Comparison of ENCODE assay signal across 19 cellular contexts in the genomic region with DNA sequence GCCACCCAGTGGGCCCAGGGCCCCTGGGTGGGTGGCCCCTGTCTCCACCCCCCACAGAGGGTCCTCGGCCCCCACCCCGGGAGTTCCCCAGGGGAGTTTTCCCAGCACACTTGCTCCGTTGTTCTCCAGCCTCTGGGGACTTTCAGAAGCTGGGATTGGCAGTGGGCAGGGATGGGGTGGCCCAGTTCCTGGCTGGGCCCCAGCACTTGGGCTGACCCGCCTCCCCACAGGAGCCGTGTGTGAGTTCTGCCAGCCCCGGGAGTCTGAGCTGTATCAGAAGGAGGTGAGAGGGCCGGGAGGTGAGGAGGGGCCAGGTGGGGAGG. TPM values are rescaled to one million over a fixed set of nuclear protein-coding genes. Genes with fewer than 3 reads are reported as not detected.
A peak's percentile ranks its signal among the peaks of the same experiment; 100 is the strongest.
DNase-seq lines count a peak whose midpoint lies in the region; ATAC-seq, FAIRE-seq and TF ChIP-seq lines count a peak whose summit lies in the region.
"Had no signal": no experiment of that assay in that cellular context is flagged by ENCODE, and none has a peak within 500 bp of the region (broad histone marks: within the 10 kb centered on the region; RNA-seq: fewer than 3 reads in every experiment).

No MANE protein-coding gene starts in this region.

- H3K9me3 Mint-ChIP-seq in activated T-cell treated with anti-CD3 and anti-CD28 coated beads, Interleukin-2, amount 50 U/mL, for 72 hours, result peaks cover 0 to 3% of the 10 kb centered on the region in 2 donors
- H3K9me3 Mint-ChIP-seq: CD4-positive, alpha-beta T cell had no signal

- H3K27me3 ChIP-seq in HCT116 (ENCODE audit: insufficient read depth, low read length) (no peaks in the 10 kb centered on the region), body of pancreas (no peaks in the 10 kb centered on the region), pancreas (no peaks in the 10 kb centered on the region)

- TF ChIP-seq CTCF in HCT116 (IDR thresholded peaks at IDR 0.05 in 2 of 3, conservative IDR thresholded peaks at IDR 0.05 in 1 of 3; ENCODE audit: borderline replicate concordance in 1 of 3, insufficient read depth in 1 of 3, low read depth in 2 of 3, low read length in 2 of 3) (no peak), OCI-LY7 (conservative IDR thresholded peaks at IDR 0.05; ENCODE audit: low read length) (no peak), body of pancreas (IDR thresholded peaks at IDR 0.05) (no peak), pancreas (IDR thresholded peaks at IDR 0.05) (no peak)

- no peak overlapping the region for H3K27ac ChIP-seq in HCT116 (ENCODE audit: low read depth, low read length)
- H3K27ac ChIP-seq in OCI-LY7 (ENCODE audit: low read depth, low read length, poor library complexity, severe bottlenecking), result peak overlapping the region; percentile 98
- peak overlapping the region in 1 of 4 donors; percentile 50 for H3K27ac ChIP-seq in body of pancreas
- peak overlapping the region in 1 of 4 donors; percentile 3 for H3K27ac ChIP-seq in pancreas

- CTCF ChIA-PET in HCT116 (lab: Charles Lee) (no interaction called here), OCI-LY7 (lab: Charles Lee; ENCODE audit: unreplicated experiment) (no interaction called here)

- ATAC-seq in HCT116 (peak; percentile 6; the same call in 1 of the 2 replicates), body of pancreas (peak; percentile 16), pancreas (peak; percentile 7 to 30 (median 13)), GM21737 (IDR thresholded peaks at IDR 0.05; ENCODE audit: unreplicated experiment) (no peak)
- no peak for ATAC-seq in activated T-cell treated with anti-CD3 and anti-CD28 coated beads, Interleukin-2, amount 50 U/mL, for 72 hours (replicated peaks in 1 of 2)

- no peak overlapping the region for H3K9ac ChIP-seq in HCT116 (ENCODE audit: low read length)

- no peak overlapping the region for H3K27ac Mint-ChIP-seq in activated T-cell treated with anti-CD3 and anti-CD28 coated beads, Interleukin-2, amount 50 U/mL, for 72 hours
- H3K27ac Mint-ChIP-seq: CD4-positive, alpha-beta T cell had no signal

- H3K9me2 ChIP-seq in HCT116 (ENCODE audit: insufficient read depth) (no peaks in the 10 kb centered on the region), OCI-LY7 (ENCODE audit: insufficient read depth, low read length) (no peaks in the 10 kb centered on the region)

- H2AFZ ChIP-seq in HCT116 (ENCODE audit: low read depth, low read length, poor library complexity, severe bottlenecking) (no peak overlapping the region), OCI-LY7 (ENCODE audit: low read length) (no peak overlapping the region)

- H3K4me2 ChIP-seq in HCT116 (ENCODE audit: low read length) (no peak overlapping the region), OCI-LY7 (ENCODE audit: low read length) (peak overlapping the region; percentile 55)

- H3K36me3 Mint-ChIP-seq in activated T-cell treated with anti-CD3 and anti-CD28 coated beads, Interleukin-2, amount 50 U/mL, for 72 hours (ENCODE audit: insufficient read depth in 2 of 2), result peaks cover 8 to 13% of the 10 kb centered on the region in 2 donors

- peaks cover 25% of the 10 kb centered on the region for H3K27me3 Mint-ChIP-seq in activated T-cell treated with anti-CD3 and anti-CD28 coated beads, Interleukin-2, amount 50 U/mL, for 72 hours (ENCODE audit: low read depth)

- H3K4me1 ChIP-seq in HCT116 (ENCODE audit: control insufficient read depth in 1 of 2, insufficient read depth in 2 of 2, low read length in 2 of 2) (no peaks in the 10 kb centered on the region), OCI-LY7 (ENCODE audit: insufficient read depth, low read length, poor library complexity, severe bottlenecking) (peaks cover 55% of the 10 kb centered on the region), body of pancreas (peaks cover 24% of the 10 kb centered on the region), pancreas (peaks cover 0 to 12% (median 7%) of the 10 kb centered on the region in 3 donors)

- POLR2A ChIA-PET in HCT116 (lab: Charles Lee) (no interaction called here), OCI-LY7 (lab: Charles Lee) (no interaction called here)

- H3K4me3 Mint-ChIP-seq in activated T-cell treated with anti-CD3 and anti-CD28 coated beads, Interleukin-2, amount 50 U/mL, for 72 hours, result no peak overlapping the region
- H3K4me3 Mint-ChIP-seq: CD4-positive, alpha-beta T cell had no signal

- H3K79me2 ChIP-seq in HCT116 (ENCODE audit: insufficient read depth, low read length) (no peaks in the 10 kb centered on the region), OCI-LY7 (ENCODE audit: insufficient read depth, low read depth, low read length) (peaks cover 36% of the 10 kb centered on the region)

- no peaks in the 10 kb centered on the region for H4K20me1 ChIP-seq in HCT116 (ENCODE audit: insufficient read depth)
- H4K20me1 ChIP-seq in OCI-LY7 (ENCODE audit: insufficient read depth, low read length), result no peaks in the 10 kb centered on the region

- peaks cover 33% of the 10 kb centered on the region for H3K4me1 Mint-ChIP-seq in activated T-cell treated with anti-CD3 and anti-CD28 coated beads, Interleukin-2, amount 50 U/mL, for 72 hours (ENCODE audit: low read depth)

- H3K9me3 ChIP-seq in HCT116 (ENCODE audit: control insufficient read depth in 1 of 2, insufficient read depth in 1 of 2, low read depth in 1 of 2, low read length in 2 of 2) (no peaks in the 10 kb centered on the region), OCI-LY7 (ENCODE audit: low read length) (peaks cover 5% of the 10 kb centered on the region; the same call in 1 of the 2 replicates), body of pancreas (no peaks in the 10 kb centered on the region), pancreas (no peaks in the 10 kb centered on the region)

- intact Hi-C loops in HCT116 (cut with micrococcal nuclease) (no loop called here), OCI-LY7 (cut with micrococcal nuclease; ENCODE audit: unreplicated experiment) (no loop called here), body of pancreas (cut with DNase I) (no loop called here), pancreas (cut with DNase I) (no loop called here)

- H3K4me3 ChIP-seq in HCT116 (replicated peaks in 1 of 2; ENCODE audit: low read depth in 1 of 2, low read length in 2 of 2) (no peak overlapping the region), OCI-LY7 (ENCODE audit: low read depth, low read length, poor library complexity, severe bottlenecking) (peak overlapping the region; percentile 28), body of pancreas (no peak overlapping the region), pancreas (no peak overlapping the region)

- TF ChIP-seq RAD21 in HCT116 (IDR thresholded peaks at IDR 0.05; ENCODE audit: low read depth), result no peak

- DNase-seq in HCT116 (ENCODE audit: low read depth, low spot score) (no peak), OCI-LY7 (ENCODE audit: low spot score) (no peak), body of pancreas (no peak), pancreas (no peak), inferior parietal cortex (ENCODE audit: extremely low spot score) (no peak), GDM1 (lab: John Stamatoyannopoulos, UW) (no peak)
- no peak for DNase-seq in activated T-cell treated with anti-CD3 and anti-CD28 coated beads, Interleukin-2, amount 50 U/mL, for 72 hours
- DNase-seq: ACHN; AML-193; CD4-positive, alpha-beta T cell; GOT3; NCI-H1436 treated with DMSO at 0.1 percent for 48 hours; NCI-H82; SIG-M5; T-helper 2 cell had no signal

- WGBS in body of pancreas, 2 donors, result 24% methylated on average over 7 of the region's 7 CpGs; no CpG with 5 or more reads in 1 of the 2 donors
- WGBS in pancreas, 2 donors, result 25 to 33% methylated on average over 7 of the region's 7 CpGs

- TF ChIP-seq POLR2A in HCT116 (IDR thresholded peaks at IDR 0.05; ENCODE audit: borderline replicate concordance, extremely low read depth, insufficient read depth, insufficient read length), result no peak
- no peak for TF ChIP-seq POLR2A in body of pancreas (IDR thresholded peaks at IDR 0.05)

- no peak for FAIRE-seq in pancreas (lab: Jason Lieb, UNC)
- FAIRE-seq: RCC 7860 had no signal

- peaks cover 0 to 5% of the 10 kb centered on the region in 2 experiments; a peak in 1 of 4 replicates for H3K36me3 ChIP-seq in HCT116 (ENCODE audit: control insufficient read depth in 1 of 2, insufficient read depth in 2 of 2, low read length in 2 of 2)
- peaks cover 55% of the 10 kb centered on the region for H3K36me3 ChIP-seq in OCI-LY7 (ENCODE audit: insufficient read depth, low read length)
- no peaks in the 10 kb centered on the region for H3K36me3 ChIP-seq in body of pancreas (replicated peaks in 1 of 2; ENCODE audit: insufficient read depth in 1 of 2, low read depth in 2 of 2)
- H3K36me3 ChIP-seq in pancreas, result no peaks in the 10 kb centered on the region

- RAD21 ChIA-PET in HCT116 (lab: Charles Lee; ENCODE audit: low non-redundant PET in 1 of 2, low total read pairs in 2 of 2, uncharacterized antibody in 2 of 2, unreplicated experiment in 2 of 2), result interaction anchor here in 1 of 2 experiments (0.6 kb wide), 1 partner anchor 121 kb away, joined by 3 read pairs; no protein-coding TSS in a partner anchor

- BruUV-seq in HCT116 (replicated peaks; lab: Mats Ljungman, UMichigan), result no TSS peak
- no TSS peak for BruUV-seq in OCI-LY7 (replicated peaks; lab: Mats Ljungman, UMichigan)

RNA-seq across cellular contexts. Expression of a gene that starts 2.0 kb away (rescaled TPM):
- 0.96 TPM for total RNA-seq in HCT116 (2021; ENCODE audit: unreplicated experiment)
- 0.04 and 0.48 TPM in 2 replicates for polyA plus RNA-seq in HCT116 (2012)
- 122 and 145 TPM in 2 replicates for total RNA-seq in OCI-LY7 (2014; rRNA removed; shearing (Covaris generic))
- total RNA-seq in OCI-LY7 (2022), result 99.4 and 101 TPM in 2 replicates
- 1 to 10 TPM in 1 of 2 donors, not detected in 1; 6.9 TPM for total RNA-seq in body of pancreas
- 10 to 100 TPM in 1 of 6 donors, 1 to 10 TPM in 2, under 1 TPM in 3; 0.09 to 25.6 (median 1.2) TPM for total RNA-seq in pancreas
- 1 to 10 TPM in 1 of 2 donors, under 1 TPM in 1; 0.80 to 1.2 TPM for polyA plus RNA-seq in pancreas
- 1 to 10 TPM; 1.6 to 2.1 TPM for total RNA-seq in activated T-cell treated with anti-CD3 and anti-CD28 coated beads, Interleukin-2, amount 50 U/mL, for 72 hours
- total RNA-seq: HT-29, NCI-H460 had no signal

RNA-seq across cellular contexts. Expression of a gene that starts 15.9 kb away (rescaled TPM):
- total RNA-seq in HCT116 (2021; ENCODE audit: unreplicated experiment) (not detected), OCI-LY7 (2022) (22.2 and 28.2 TPM in 2 replicates), body of pancreas (not detected), pancreas (1 to 10 TPM in 2 of 6 donors, not detected in 4; 1.5 to 1.7 TPM)
- 0.04 and 0.24 TPM in 2 replicates for polyA plus RNA-seq in HCT116 (2012)
- 10.6 and 15.4 TPM in 2 replicates for total RNA-seq in OCI-LY7 (2014; rRNA removed; shearing (Covaris generic))
- under 1 TPM in 1 of 2 donors, not detected in 1; 0.02 TPM for polyA plus RNA-seq in pancreas
- total RNA-seq in activated T-cell treated with anti-CD3 and anti-CD28 coated beads, Interleukin-2, amount 50 U/mL, for 72 hours, result 1 to 10 TPM in 1 of 2 donors, under 1 TPM in 1; 0.86 to 1.3 TPM
- total RNA-seq: HT-29, NCI-H460 had no signal

RNA-seq across cellular contexts. Expression of a gene that starts 32.6 kb away (rescaled TPM):
- total RNA-seq in HCT116 (2021; ENCODE audit: unreplicated experiment), result 122 TPM
- 92.4 and 93.2 TPM in 2 replicates for polyA plus RNA-seq in HCT116 (2012)
- total RNA-seq in OCI-LY7 (2014; rRNA removed; shearing (Covaris generic)), result 147 and 233 TPM in 2 replicates
- 119 and 127 TPM in 2 replicates for total RNA-seq in OCI-LY7 (2022)
- total RNA-seq in body of pancreas, result 10 to 100 TPM; 13.2 to 13.8 TPM
- total RNA-seq in pancreas, result 10 to 100 TPM in 4 of 6 donors, 1 to 10 TPM in 2; 9.5 to 16.7 (median 11.9) TPM
- 10 to 100 TPM; 36.1 to 45.5 TPM for polyA plus RNA-seq in pancreas
- total RNA-seq in activated T-cell treated with anti-CD3 and anti-CD28 coated beads, Interleukin-2, amount 50 U/mL, for 72 hours, result 100 to 1,000 TPM; 133 to 162 TPM

RNA-seq across cellular contexts. Expression of a gene that starts 40.5 kb away (rescaled TPM):
- 40.3 TPM for total RNA-seq in HCT116 (2021; ENCODE audit: unreplicated experiment)
- 43.0 and 51.2 TPM in 2 replicates for polyA plus RNA-seq in HCT116 (2012)
- total RNA-seq in OCI-LY7 (2014; rRNA removed; shearing (Covaris generic)), result 52.8 and 65.7 TPM in 2 replicates
- total RNA-seq in OCI-LY7 (2022), result 41.2 and 53.1 TPM in 2 replicates
- 10 to 100 TPM; 43.2 to 50.1 TPM for total RNA-seq in body of pancreas
- 10 to 100 TPM; 20.5 to 33.5 (median 25.6) TPM for total RNA-seq in pancreas
- polyA plus RNA-seq in pancreas, result 10 to 100 TPM; 45.9 to 46.5 TPM
- total RNA-seq in activated T-cell treated with anti-CD3 and anti-CD28 coated beads, Interleukin-2, amount 50 U/mL, for 72 hours, result 10 to 100 TPM; 68.2 to 80.1 TPM

RNA-seq across cellular contexts. Expression of a gene that starts 51.3 kb away (rescaled TPM):
- total RNA-seq in HCT116 (2021; ENCODE audit: unreplicated experiment), result 4.4 TPM
- 3.4 and 3.7 TPM in 2 replicates for polyA plus RNA-seq in HCT116 (2012)
- total RNA-seq in OCI-LY7 (2014; rRNA removed; shearing (Covaris generic)), result 2.6 and 5.7 TPM in 2 replicates
- 15.7 and 30.1 TPM in 2 replicates for total RNA-seq in OCI-LY7 (2022)
- total RNA-seq in body of pancreas, result 1 to 10 TPM; 1.8 to 2.3 TPM
- total RNA-seq in pancreas, result 1 to 10 TPM in 5 of 6 donors, under 1 TPM in 1; 0.78 to 3.2 (median 1.5) TPM
- 1 to 10 TPM; 4.1 to 4.6 TPM for polyA plus RNA-seq in pancreas
- total RNA-seq in activated T-cell treated with anti-CD3 and anti-CD28 coated beads, Interleukin-2, amount 50 U/mL, for 72 hours, result 10 to 100 TPM; 43.2 to 53.3 TPM
- total RNA-seq: NCI-H460 had no signal

Comparison
In these comparisons a context has a peak if more than half of its experiments do, and no peak if none do; other contexts are left out.
1. ATAC-seq: peak in HCT116 (single experiment), body of pancreas (single experiment) and pancreas (4 of 4); none in activated T-cell treated with anti-CD3 and anti-CD28 coated beads, Interleukin-2, amount 50 U/mL, for 72 hours (0 of 2) and GM21737 (single experiment).
2. RNA of a gene that starts 15.9 kb away (total RNA-seq): 10.6 to 28.2 TPM in OCI-LY7; 0.86 to 1.3 TPM in activated T-cell treated with anti-CD3 and anti-CD28 coated beads, Interleukin-2, amount 50 U/mL, for 72 hours, 1.5 to 1.7 TPM in pancreas, not detected in HCT116 (single experiment) and not detected in body of pancreas; every median in the first group is over 4 times any median in the second.